In genomic region chr3:158434412-158435038, GRCh38 we compare ENCODE assay signal across 8 cellular contexts.
DNase-seq lines count a peak whose midpoint lies in the region; FAIRE-seq lines count a peak whose summit lies in the region.

No MANE protein-coding gene starts in this region.

- H3K4me3 ChIP-seq in HAP-1 (no peak overlapping the region), SJSA1 (no peak overlapping the region)

- peak; percentile 99 for FAIRE-seq in islet of Langerhans (lab: Jason Lieb, UNC)

- H3K36me3 ChIP-seq in HAP-1 (replicated peaks) (no peaks in the 10 kb centered on the region), SJSA1 (no peaks in the 10 kb centered on the region)

- in situ Hi-C loops in HAP-1 (cut with MboI; ENCODE audit: low sequenced_read_pairs) = no loop called here
- in situ Hi-C loops in T47D (cut with HindIII; ENCODE audit: low pct_unique_long_range_greater_than_20kb, low sequenced_read_pairs) = no loop called here

- H3K9me3 ChIP-seq in HAP-1 = no peaks in the 10 kb centered on the region
- no peaks in the 10 kb centered on the region for H3K9me3 ChIP-seq in SJSA1 (replicated peaks)

- no peak overlapping the region for H3K27ac ChIP-seq in SJSA1

- peak; percentile 52 for DNase-seq in SIG-M5 treated with dmso at 0.1 percent for 504 hours (lab: John Stamatoyannopoulos, UW; ENCODE audit: unreplicated experiment)
- DNase-seq in SIG-M5 (lab: John Stamatoyannopoulos, UW) = no peak
- peak; percentile 66 to 73 for DNase-seq in HAP-1 (ENCODE audit: low spot score in 2 of 2)
- DNase-seq in LoVo (ENCODE audit: low spot score) = peak; percentile 66
- peak; percentile 44 to 51 for DNase-seq in SJSA1 (ENCODE audit: low read depth in 1 of 2, low spot score in 2 of 2)
- DNase-seq in T47D (ENCODE audit: low read depth in 1 of 2, low spot score in 1 of 2) = peak; percentile 18 to 86
- DNase-seq in stimulated activated CD4-positive, alpha-beta T cell treated with anti-CD3 and anti-CD28 coated beads, Interleukin-2, amount 100 ng/mL, for 24 hours = peak; percentile 27 to 28

- H3K27me3 ChIP-seq in HAP-1 (ENCODE audit: low read depth) (no peaks in the 10 kb centered on the region), SJSA1 (replicated peaks) (no peaks in the 10 kb centered on the region)

- H3K4me1 ChIP-seq in HAP-1 = no peaks in the 10 kb centered on the region
- H3K4me1 ChIP-seq in SJSA1 (replicated peaks) = no peaks in the 10 kb centered on the region
